Comparison of ENCODE assay signal across 1 cellular context in genomic region chr11:124085583-124085982, GRCh38.
TF ChIP-seq lines count a peak whose summit lies in the region.

No MANE protein-coding gene starts in this region.

TF ChIP-seq in K562, 482 proteins besides CTCF, POLR2A, EP300 and RAD21:
- TF ChIP-seq FOSL1 (tag; conservative IDR thresholded peaks at IDR 0.05) (peak; percentile 48; the same call in 1 of the 2 replicates), ZNF766 (CRISPR knock-in tag; conservative IDR thresholded peaks at IDR 0.05) (peak; percentile 64; the same call in 1 of the 2 replicates), NKRF (IDR thresholded peaks at IDR 0.05; ENCODE audit: borderline replicate concordance) (no peak)
